In genomic region chr16:83510906-83511305, GRCh38 we compare ENCODE assay signal across 28 cellular contexts.
"Had no signal": no experiment of that assay in that cellular context is flagged by ENCODE, and none has a peak within 500 bp of the region (broad histone marks: within the 10 kb centered on the region; RNA-seq: fewer than 3 reads in every experiment).

No MANE protein-coding gene starts in this region.

- H3K4me3 ChIP-seq: ascending aorta had no signal

- ATAC-seq: activated CD8-positive, alpha-beta T cell treated with anti-CD3 and anti-CD28 coated beads for 36 hours; activated naive CD8-positive, alpha-beta T cell treated with anti-CD3 and anti-CD28 coated beads, Interleukin-2, amount 50 U/mL, for 24 hours; activated T-cell treated with anti-CD3 and anti-CD28 coated beads, Interleukin-2, amount 50 U/mL, for 4 hours; activated T-cell treated with anti-CD3 and anti-CD28 coated beads, Interleukin-2, amount 50 U/mL, for 72 hours had no signal

- DNase-seq: activated B cell treated with CpG ODN at 0.5 μM for 24 hours; activated CD4-positive, alpha-beta memory T cell treated with anti-CD3 and anti-CD28 coated beads for 36 hours; activated CD4-positive, alpha-beta T cell treated with anti-CD3 and anti-CD28 coated beads for 4 hours; activated CD4-positive, alpha-beta T cell treated with anti-CD3 and anti-CD28 coated beads, Interleukin-2, amount 10 ng/mL, durations not matched to agents 24 days and 14 days; activated CD4-positive, alpha-beta T cell treated with anti-CD3 and anti-CD28 coated beads, Interleukin-2, amount 50 U/mL, for 1 hour; activated CD4-positive, alpha-beta T cell treated with anti-CD3 and anti-CD28 coated beads, Interleukin-2, amount 50 U/mL, for 4 hours; activated CD4-positive, CD25-positive, alpha-beta regulatory T cell treated with anti-CD3 and anti-CD28 coated beads, Interleukin-2, amount 50 U/mL, for 72 hours; activated CD8-positive, alpha-beta memory T cell treated with anti-CD3 and anti-CD28 coated beads, Interleukin-2, amount 50 U/mL, for 4 hours; activated CD8-positive, alpha-beta T cell treated with anti-CD3 and anti-CD28 coated beads for 36 hours; activated effector memory CD4-positive, alpha-beta T cell treated with Interleukin-2 at 50 U/mL for 16 hours; activated gamma-delta T cell; activated naive CD4-positive, alpha-beta T cell treated with anti-CD3 and anti-CD28 coated beads, Interleukin-2, amount 10 ng/mL, durations not matched to agents 7 days and 5 days; activated naive CD4-positive, alpha-beta T cell treated with Interleukin-2 at 50 U/mL for 16 hours; activated naive CD8-positive, alpha-beta T cell treated with anti-CD3 and anti-CD28 coated beads, Interleukin-2, amount 10 ng/mL, durations not matched to agents 7 days and 5 days; activated naive CD8-positive, alpha-beta T cell treated with anti-CD3 and anti-CD28 coated beads, Interleukin-2, amount 50 U/mL, for 24 hours; activated T-cell treated with anti-CD3 and anti-CD28 coated beads for 4 hours; activated T-cell treated with anti-CD3 and anti-CD28 coated beads, Interleukin-2, amount 50 U/mL, for 1 hour; activated T-cell treated with anti-CD3 and anti-CD28 coated beads, Interleukin-2, amount 50 U/mL, for 4 hours; activated T-cell treated with anti-CD3 and anti-CD28 coated beads, Interleukin-2, amount 50 U/mL, for 72 hours; amygdala; anterior cingulate cortex; central memory CD4-positive, alpha-beta T cell; T-helper 1 cell; T-helper 2 cell; T-helper 9 cell had no signal

- H3K4me1 ChIP-seq: ascending aorta had no signal

- H3K9me3 ChIP-seq: ascending aorta had no signal

- H3K27ac ChIP-seq: ascending aorta, VCaP had no signal

- H3K27me3 ChIP-seq: ascending aorta had no signal

- H3K36me3 ChIP-seq: ascending aorta had no signal

- FAIRE-seq: TTC549 had no signal
